Comparison of ENCODE assay signal across 1 cellular context in genomic region chr10:55043540-55043939, GRCh38.
TF ChIP-seq lines count a peak whose summit lies in the region.

No MANE protein-coding gene starts in this region.

TF ChIP-seq in HEK293, 187 proteins besides CTCF, POLR2A, EP300 and RAD21 (continued from another document and continues in another):
- no peak for TF ChIP-seq REPIN1 (tag by site-specific recombination; IDR thresholded peaks at IDR 0.05; ENCODE audit: low read depth)
- TF ChIP-seq ZNF654 (tag by site-specific recombination; IDR thresholded peaks at IDR 0.05; ENCODE audit: low read depth), result peak; percentile 38
- no peak for TF ChIP-seq HOXA7 (CRISPR knock-in tag; IDR thresholded peaks at IDR 0.05; ENCODE audit: borderline replicate concordance)
- no peak for TF ChIP-seq KLF7 (tag by site-specific recombination; IDR thresholded peaks at IDR 0.05; ENCODE audit: borderline replicate concordance)
- TF ChIP-seq ZNF596 (tag by site-specific recombination; IDR thresholded peaks at IDR 0.05), result no peak
- TF ChIP-seq ZNF280C (tag by site-specific recombination; IDR thresholded peaks at IDR 0.05), result no peak
- no peak for TF ChIP-seq SETDB1 (IDR thresholded peaks at IDR 0.05; ENCODE audit: insufficient read length, low read length)
- TF ChIP-seq ZNF76 (tag by site-specific recombination; IDR thresholded peaks at IDR 0.05; ENCODE audit: borderline replicate concordance, low read depth), result no peak
- TF ChIP-seq ZSCAN30 (tag by site-specific recombination; IDR thresholded peaks at IDR 0.05), result no peak
- no peak for TF ChIP-seq INSM2 (tag by site-specific recombination; IDR thresholded peaks at IDR 0.05)
- no peak for TF ChIP-seq OSR2 (tag by site-specific recombination; IDR thresholded peaks at IDR 0.05)
- TF ChIP-seq ZNF529 (tag by site-specific recombination; IDR thresholded peaks at IDR 0.05; ENCODE audit: insufficient replicate concordance), result no peak
- TF ChIP-seq ZNF449 (tag by site-specific recombination; IDR thresholded peaks at IDR 0.05), result no peak
- TF ChIP-seq TCF7L2 (IDR thresholded peaks at IDR 0.05; ENCODE audit: borderline replicate concordance, low read depth, low read length), result no peak
- no peak for TF ChIP-seq ZIC2 (tag by site-specific recombination; IDR thresholded peaks at IDR 0.05)
- TF ChIP-seq ZNF302 (tag by site-specific recombination; IDR thresholded peaks at IDR 0.05; ENCODE audit: low read depth), result no peak
- TF ChIP-seq ZNF26 (tag by site-specific recombination; IDR thresholded peaks at IDR 0.05), result no peak
- TF ChIP-seq ZNF830 (tag by site-specific recombination; IDR thresholded peaks at IDR 0.05; ENCODE audit: low read depth), result no peak
- TF ChIP-seq ZNF140 (tag by site-specific recombination; IDR thresholded peaks at IDR 0.05), result peak; percentile 71; the same call in 1 of the 2 replicates
- no peak for TF ChIP-seq TSHZ1 (tag by site-specific recombination; IDR thresholded peaks at IDR 0.05; ENCODE audit: borderline replicate concordance)
- no peak for TF ChIP-seq ZNF792 (tag by site-specific recombination; IDR thresholded peaks at IDR 0.05)
- TF ChIP-seq ZXDB (tag by site-specific recombination; IDR thresholded peaks at IDR 0.05), result peak; percentile 36; the same call in 1 of the 2 replicates
- TF ChIP-seq ZNF274 (IDR thresholded peaks at IDR 0.05; ENCODE audit: low read length), result no peak
- no peak for TF ChIP-seq ZNF274 (tag by site-specific recombination; IDR thresholded peaks at IDR 0.05; ENCODE audit: borderline replicate concordance)
- 0 out of 2 replicates have a peak, but pooled peaks have one; percentile 32 for TF ChIP-seq ZNF560 (tag by site-specific recombination; IDR thresholded peaks at IDR 0.05; ENCODE audit: borderline replicate concordance)
- TF ChIP-seq FEZF1 (tag by site-specific recombination; IDR thresholded peaks at IDR 0.05), result no peak
- TF ChIP-seq YY1 (tag by site-specific recombination; IDR thresholded peaks at IDR 0.05), result no peak
- no peak for TF ChIP-seq ZNF473 (tag by site-specific recombination; IDR thresholded peaks at IDR 0.05)
- no peak for TF ChIP-seq ZBTB48 (tag by site-specific recombination; IDR thresholded peaks at IDR 0.05)
- no peak for TF ChIP-seq PATZ1 (tag by site-specific recombination; IDR thresholded peaks at IDR 0.05)
- no peak for TF ChIP-seq ZNF350 (tag by site-specific recombination; IDR thresholded peaks at IDR 0.05)
- no peak for TF ChIP-seq ZNF398 (tag by site-specific recombination; IDR thresholded peaks at IDR 0.05)
- TF ChIP-seq ZSCAN16 (tag by site-specific recombination; IDR thresholded peaks at IDR 0.05), result no peak
- no peak for TF ChIP-seq BCL11B (tag by site-specific recombination; IDR thresholded peaks at IDR 0.05; ENCODE audit: low read depth)
- TF ChIP-seq SP3 (tag by site-specific recombination; IDR thresholded peaks at IDR 0.05), result no peak
- TF ChIP-seq ZNF776 (tag by site-specific recombination; IDR thresholded peaks at IDR 0.05; ENCODE audit: borderline replicate concordance), result no peak
- no peak for TF ChIP-seq ZBTB7A (tag by site-specific recombination; IDR thresholded peaks at IDR 0.05; ENCODE audit: low read depth)
- no peak for TF ChIP-seq ZNF423 (tag by site-specific recombination; IDR thresholded peaks at IDR 0.05)
- peak; percentile 75; the same call in 1 of the 2 replicates for TF ChIP-seq ZNF138 (tag by site-specific recombination; IDR thresholded peaks at IDR 0.05; ENCODE audit: borderline replicate concordance)
- no peak for TF ChIP-seq HOXD13 (CRISPR knock-in tag; IDR thresholded peaks at IDR 0.05; ENCODE audit: borderline replicate concordance)
- no peak for TF ChIP-seq KLF17 (tag by site-specific recombination; IDR thresholded peaks at IDR 0.05)
- TF ChIP-seq ZNF404 (tag by site-specific recombination; IDR thresholded peaks at IDR 0.05), result no peak
- TF ChIP-seq ZSCAN4 (tag by site-specific recombination; IDR thresholded peaks at IDR 0.05), result no peak
- no peak for TF ChIP-seq ZNF658 (tag by site-specific recombination; IDR thresholded peaks at IDR 0.05)
- no peak for TF ChIP-seq ZBTB17 (tag by site-specific recombination; IDR thresholded peaks at IDR 0.05)
- no peak for TF ChIP-seq ZNF146 (tag by site-specific recombination; IDR thresholded peaks at IDR 0.05)
- no peak for TF ChIP-seq ZNF530 (tag by site-specific recombination; IDR thresholded peaks at IDR 0.05; ENCODE audit: low read depth)
- peak; percentile 82; the same call in 1 of the 2 replicates for TF ChIP-seq ZNF394 (tag by site-specific recombination; IDR thresholded peaks at IDR 0.05; ENCODE audit: borderline replicate concordance)
- TF ChIP-seq ZNF426 (tag by site-specific recombination; IDR thresholded peaks at IDR 0.05), result peak; percentile 76
- TF ChIP-seq ZNF223 (tag by site-specific recombination; IDR thresholded peaks at IDR 0.05), result no peak
- no peak for TF ChIP-seq ZNF362 (tag by site-specific recombination; IDR thresholded peaks at IDR 0.05)
